In genomic region chrX:77749695-77750094, GRCh38 we compare ENCODE assay signal across 24 cellular contexts. TPM values are rescaled to one million over a fixed set of nuclear protein-coding genes. Genes with fewer than 3 reads are reported as not detected.
DNase-seq lines count a peak whose midpoint lies in the region; ATAC-seq, FAIRE-seq and TF ChIP-seq lines count a peak whose summit lies in the region.
"Had no signal": no experiment of that assay in that cellular context is flagged by ENCODE, and none has a peak within 500 bp of the region (broad histone marks: within the 10 kb centered on the region; RNA-seq: fewer than 3 reads in every experiment).

No MANE protein-coding gene starts in this region.

- in situ Hi-C loops in mammary epithelial cell (cut with MboI; ENCODE audit: low sequenced_read_pairs in 2 of 2): no loop called here

- TF ChIP-seq CTCF in MCF 10A (IDR thresholded peaks at IDR 0.05; ENCODE audit: unreplicated experiment): no peak
- no peak for TF ChIP-seq CTCF in mammary epithelial cell (conservative IDR thresholded peaks at IDR 0.05 in 1 of 2, IDR thresholded peaks at IDR 0.05 in 1 of 2; ENCODE audit: extremely low read depth in 1 of 2, insufficient read depth in 1 of 2, low read depth in 1 of 2, low read length in 2 of 2)
- TF ChIP-seq CTCF in glutamatergic neuron (IDR thresholded peaks at IDR 0.05; ENCODE audit: partially characterized antibody, unreplicated experiment): no peak

- CTCF ChIA-PET in MCF 10A (lab: Yijun Ruan, JAX) (no interaction called here), mammary epithelial cell (lab: Charles Lee; ENCODE audit: low non-redundant PET) (interaction anchor here (0.6 kb wide), 1 partner anchor 284 kb away, joined by 3 read pairs; no protein-coding TSS in a partner anchor), HEK293T (lab: Yijun Ruan, JAX) (no interaction called here)

- no peaks in the 10 kb centered on the region for H3K4me1 ChIP-seq in mammary epithelial cell (ENCODE audit: insufficient read depth, low read length)
- H3K4me1 ChIP-seq: prostate gland had no signal

- peaks cover 19% of the 10 kb centered on the region for H3K9me3 Mint-ChIP-seq in MCF 10A (ENCODE audit: unreplicated experiment)
- peaks cover 5% of the 10 kb centered on the region for H3K9me3 Mint-ChIP-seq in glutamatergic neuron (ENCODE audit: unreplicated experiment)
- H3K9me3 Mint-ChIP-seq: activated naive CD4-positive, alpha-beta T cell treated with anti-CD3 and anti-CD28 coated beads, Interleukin-2, amount 50 U/mL, for 24 hours; activated T-cell treated with anti-CD3 and anti-CD28 coated beads, Interleukin-2, amount 50 U/mL, for 24 hours; stimulated activated memory B cell treated with anti-CD40 and anti-IgM and Interleukin-4, amounts not matched to agents 10 μg/mL and 1 μg/mL and 100 μg/mL, for 72 hours had no signal

- H3K27me3 Mint-ChIP-seq in MCF 10A (ENCODE audit: insufficient read depth, unreplicated experiment): no peaks in the 10 kb centered on the region
- H3K27me3 Mint-ChIP-seq in glutamatergic neuron (ENCODE audit: unreplicated experiment): no peaks in the 10 kb centered on the region
- H3K27me3 Mint-ChIP-seq: activated CD4-positive, alpha-beta memory T cell treated with anti-CD3 and anti-CD28 coated beads for 36 hours; activated naive CD4-positive, alpha-beta T cell treated with anti-CD3 and anti-CD28 coated beads, Interleukin-2, amount 50 U/mL, for 24 hours; naive B cell; stimulated activated memory B cell treated with anti-CD40 and anti-IgM and Interleukin-4, amounts not matched to agents 10 μg/mL and 1 μg/mL and 100 μg/mL, for 72 hours had no signal

- dilution Hi-C loops in mammary epithelial cell (cut with HindIII; ENCODE audit: low sequenced_read_pairs): no loop called here

- POLR2A ChIA-PET in MCF 10A (lab: Yijun Ruan, JAX): interaction anchor here (1.1 kb wide), 1 partner anchor 15 kb away, joined by 3 read pairs; no protein-coding TSS in a partner anchor
- POLR2A ChIA-PET in HEK293T (lab: Yijun Ruan, JAX): no interaction called here

- peaks cover 42% of the 10 kb centered on the region for H3K79me2 ChIP-seq in mammary epithelial cell (ENCODE audit: insufficient read depth, low read length)

- no peaks in the 10 kb centered on the region for H3K27me3 ChIP-seq in mammary epithelial cell (ENCODE audit: insufficient read depth, low read length)

- DNase-seq in MCF 10A (ENCODE audit: unreplicated experiment) (peak; percentile 13), mammary epithelial cell (no peak), astrocyte of the hippocampus (ENCODE audit: low read depth, low spot score) (peak; percentile 2), glutamatergic neuron (no peak), frontal cortex (ENCODE audit: low spot score in 2 of 2) (no peak), HEK293T (ENCODE audit: extremely low spot score) (no peak)
- DNase-seq: activated CD4-positive, alpha-beta memory T cell treated with anti-CD3 and anti-CD28 coated beads for 36 hours; activated T-cell treated with anti-CD3 and anti-CD28 coated beads, Interleukin-2, amount 50 U/mL, for 24 hours; DMS79; dorsolateral prefrontal cortex; naive B cell; NCI-H1417 treated with DMSO at 0.1 percent for 48 hours; NCI-H2171 treated with DMSO at 0.1 percent for 48 hours; NCI-H774; RPMI8226; stimulated activated CD4-positive, alpha-beta T cell treated with anti-CD3 and anti-CD28 coated beads, Interleukin-12 subunit alpha, Interleukin-12 subunit beta, amount 100 ng/mL, for 4 hours had no signal

- no peaks in the 10 kb centered on the region for H4K20me1 ChIP-seq in mammary epithelial cell (ENCODE audit: insufficient read depth, low read length)

- no peak overlapping the region for H3K9ac ChIP-seq in mammary epithelial cell (ENCODE audit: insufficient read depth, low read length)

- H3K36me3 ChIP-seq in mammary epithelial cell (ENCODE audit: insufficient read depth, low read length): no peaks in the 10 kb centered on the region
- H3K36me3 ChIP-seq: prostate gland had no signal

- BruUV-seq in MCF 10A (replicated peaks; lab: Mats Ljungman, UMichigan) (no TSS peak), mammary epithelial cell (replicated peaks; lab: Mats Ljungman, UMichigan) (no TSS peak)

- H3K27ac ChIP-seq in mammary epithelial cell (ENCODE audit: insufficient read depth, low read depth, low read length): no peak overlapping the region
- H3K27ac ChIP-seq: 22Rv1, dorsolateral prefrontal cortex, prostate gland had no signal

- H3K4me2 ChIP-seq in mammary epithelial cell (ENCODE audit: insufficient read depth, low read depth, low read length): no peak overlapping the region

- ATAC-seq in HG02870 (IDR thresholded peaks at IDR 0.05; ENCODE audit: unreplicated experiment): no peak
- no peak for ATAC-seq in HG03196 (IDR thresholded peaks at IDR 0.05; ENCODE audit: unreplicated experiment)
- ATAC-seq: esophagus mucosa; stimulated activated memory B cell treated with anti-CD40 and anti-IgM and Interleukin-4, amounts not matched to agents 10 μg/mL and 1 μg/mL and 100 μg/mL, for 72 hours had no signal

- H3K36me3 Mint-ChIP-seq in MCF 10A (ENCODE audit: insufficient read depth, unreplicated experiment): peaks cover 7% of the 10 kb centered on the region
- peaks cover 10% of the 10 kb centered on the region for H3K36me3 Mint-ChIP-seq in glutamatergic neuron (ENCODE audit: unreplicated experiment)
- H3K36me3 Mint-ChIP-seq: activated CD4-positive, alpha-beta memory T cell treated with anti-CD3 and anti-CD28 coated beads for 36 hours; CD14-positive monocyte; naive B cell; stimulated activated memory B cell treated with anti-CD40 and anti-IgM and Interleukin-4, amounts not matched to agents 10 μg/mL and 1 μg/mL and 100 μg/mL, for 72 hours had no signal

- no peak overlapping the region for H3K4me3 ChIP-seq in mammary epithelial cell (replicated peaks in 1 of 3; ENCODE audit: insufficient read depth in 1 of 3, low read depth in 2 of 3, low read length in 3 of 3)
- H3K4me3 ChIP-seq: dorsolateral prefrontal cortex, prostate gland had no signal

- WGBS in mammary epithelial cell (ENCODE audit: low coverage, missing lambda C conversion rate): 62% methylated on average over 5 of the region's 5 CpGs

- H3K27ac Mint-ChIP-seq in MCF 10A (ENCODE audit: low read depth, unreplicated experiment): no peak overlapping the region
- peak overlapping the region; percentile 68 for H3K27ac Mint-ChIP-seq in glutamatergic neuron (ENCODE audit: unreplicated experiment)
- H3K27ac Mint-ChIP-seq: activated CD4-positive, alpha-beta memory T cell treated with anti-CD3 and anti-CD28 coated beads for 36 hours; activated naive CD4-positive, alpha-beta T cell treated with anti-CD3 and anti-CD28 coated beads, Interleukin-2, amount 50 U/mL, for 24 hours; activated T-cell treated with anti-CD3 and anti-CD28 coated beads, Interleukin-2, amount 50 U/mL, for 24 hours; CD14-positive monocyte; naive B cell; stimulated activated memory B cell treated with anti-CD40 and anti-IgM and Interleukin-4, amounts not matched to agents 10 μg/mL and 1 μg/mL and 100 μg/mL, for 72 hours had no signal

- no peaks in the 10 kb centered on the region for H3K9me3 ChIP-seq in mammary epithelial cell (replicated peaks; ENCODE audit: insufficient read depth, low read length)
- H3K9me3 ChIP-seq: prostate gland had no signal

- no peaks in the 10 kb centered on the region for H3K4me1 Mint-ChIP-seq in MCF 10A (ENCODE audit: insufficient read depth, unreplicated experiment)
- H3K4me1 Mint-ChIP-seq in glutamatergic neuron (ENCODE audit: low read depth, unreplicated experiment): no peaks in the 10 kb centered on the region

- H3K4me3 Mint-ChIP-seq in MCF 10A (ENCODE audit: unreplicated experiment): no peak overlapping the region
- H3K4me3 Mint-ChIP-seq in glutamatergic neuron (ENCODE audit: unreplicated experiment): no peak overlapping the region
- H3K4me3 Mint-ChIP-seq: activated CD4-positive, alpha-beta memory T cell treated with anti-CD3 and anti-CD28 coated beads for 36 hours; activated naive CD4-positive, alpha-beta T cell treated with anti-CD3 and anti-CD28 coated beads, Interleukin-2, amount 50 U/mL, for 24 hours; activated T-cell treated with anti-CD3 and anti-CD28 coated beads, Interleukin-2, amount 50 U/mL, for 24 hours; CD14-positive monocyte; naive B cell; stimulated activated memory B cell treated with anti-CD40 and anti-IgM and Interleukin-4, amounts not matched to agents 10 μg/mL and 1 μg/mL and 100 μg/mL, for 72 hours had no signal

- intact Hi-C loops in MCF 10A (cut with micrococcal nuclease) (no loop called here), mammary epithelial cell (cut with micrococcal nuclease) (no loop called here)

- FAIRE-seq in frontal cortex (lab: Jason Lieb, UNC): no peak

- H2AFZ ChIP-seq in mammary epithelial cell (ENCODE audit: low read depth, low read length): no peak overlapping the region

TF ChIP-seq in HEK293T, 16 proteins besides CTCF, POLR2A, EP300 and RAD21:
- TF ChIP-seq ARNT (IDR thresholded peaks at IDR 0.05) (no peak), FOXA1 (IDR thresholded peaks at IDR 0.05) (no peak)

RNA-seq across cellular contexts. Expression of gene ATRX, which starts 36.3 kb away (rescaled TPM):
- total RNA-seq in MCF 10A (2022): 57.3 and 70.2 TPM in 2 replicates
- 10 to 100 TPM; 68.3 to 68.7 TPM for total RNA-seq in mammary epithelial cell
- 20.5 TPM for polyA plus RNA-seq in mammary epithelial cell
- 34.8 TPM for polyA minus RNA-seq in mammary epithelial cell
- total RNA-seq in glutamatergic neuron (ENCODE audit: unreplicated experiment): 152 TPM
- 229 TPM for total RNA-seq in frontal cortex

Comparison
In these comparisons a context has a peak if more than half of its experiments do, and no peak if none do; other contexts are left out.
1. DNase-seq: peak in MCF 10A (single experiment) and astrocyte of the hippocampus (single experiment); none in mammary epithelial cell (single experiment), glutamatergic neuron (single experiment), frontal cortex (0 of 2) and HEK293T (single experiment).